Comparison of ENCODE assay signal across 8 cellular contexts in genomic region chr21:29181799-29182470, GRCh38. TPM values are rescaled to one million over a fixed set of nuclear protein-coding genes. Genes with fewer than 3 reads are reported as not detected.
A peak's percentile ranks its signal among the peaks of the same experiment; 100 is the strongest.
DNase-seq lines count a peak whose midpoint lies in the region; ATAC-seq and TF ChIP-seq lines count a peak whose summit lies in the region.

No MANE protein-coding gene starts in this region.

- peak overlapping the region; percentile 92 for H3K9ac ChIP-seq in mammary epithelial cell (ENCODE audit: insufficient read depth, low read length)

- peak overlapping the region; percentile 64 for H3K27ac Mint-ChIP-seq in memory B cell

- TF ChIP-seq CTCF in GM12865 (IDR thresholded peaks at IDR 0.05; ENCODE audit: insufficient read depth, low read depth, low read length, missing control alignments) (no peak), mammary epithelial cell (conservative IDR thresholded peaks at IDR 0.05 in 1 of 2, IDR thresholded peaks at IDR 0.05 in 1 of 2; ENCODE audit: extremely low read depth in 1 of 2, insufficient read depth in 1 of 2, low read depth in 1 of 2, low read length in 2 of 2) (no peak)

- no peaks in the 10 kb centered on the region for H3K79me2 ChIP-seq in mammary epithelial cell (ENCODE audit: insufficient read depth, low read length)

- dilution Hi-C loops in mammary epithelial cell (cut with HindIII; ENCODE audit: low sequenced_read_pairs) = no loop called here

- WGBS in mammary epithelial cell (ENCODE audit: low coverage, missing lambda C conversion rate) = under 1% methylated on average over 9 of the region's 9 CpGs

- no peaks in the 10 kb centered on the region for H3K9me3 Mint-ChIP-seq in memory B cell

- H3K36me3 ChIP-seq in mammary epithelial cell (ENCODE audit: insufficient read depth, low read length) = no peaks in the 10 kb centered on the region

- H3K27me3 Mint-ChIP-seq in memory B cell = no peaks in the 10 kb centered on the region

- CTCF ChIA-PET in mammary epithelial cell (lab: Charles Lee; ENCODE audit: low non-redundant PET) = interaction anchor here (1.0 kb wide), 1 partner anchor 116 kb away, joined by 3 read pairs; the partner anchor contains the start of gene BACH1

- peak overlapping the region; percentile 95 for H3K4me2 ChIP-seq in mammary epithelial cell (ENCODE audit: insufficient read depth, low read depth, low read length)

- H3K4me1 Mint-ChIP-seq in memory B cell = peaks cover 19% of the 10 kb centered on the region

- peaks cover 1% of the 10 kb centered on the region for H3K36me3 Mint-ChIP-seq in memory B cell

- peaks cover 25% of the 10 kb centered on the region for H3K4me1 ChIP-seq in mammary epithelial cell (ENCODE audit: insufficient read depth, low read length)

- in situ Hi-C loops in mammary epithelial cell (cut with MboI; ENCODE audit: low sequenced_read_pairs in 2 of 2) = no loop called here

- TSS peak; percentile 95 for BruUV-seq in mammary epithelial cell (replicated peaks; lab: Mats Ljungman, UMichigan)

- DNase-seq in GM12865 (ENCODE audit: low read depth) (peak; percentile 67), HS-27A (ENCODE audit: low read depth) (peak; percentile 79), mammary epithelial cell (peak; percentile 64), memory B cell (ENCODE audit: low spot score in 2 of 2) (no peak), GM19238 (ENCODE audit: insufficient read length, low spot score) (no peak), ureter (ENCODE audit: low spot score) (no peak)
- DNase-seq in activated effector memory CD4-positive, alpha-beta T cell treated with anti-CD3 and anti-CD28 coated beads, Interleukin-2, amount 50 U/mL, for 16 hours = no peak

- H3K9me3 ChIP-seq in mammary epithelial cell (replicated peaks; ENCODE audit: insufficient read depth, low read length) = no peaks in the 10 kb centered on the region

- H3K4me3 ChIP-seq in GM12865 (ENCODE audit: low read depth, low read length) (peak overlapping the region; percentile 31), mammary epithelial cell (replicated peaks in 1 of 3; ENCODE audit: insufficient read depth in 1 of 3, low read depth in 2 of 3, low read length in 3 of 3) (peak overlapping the region; percentile 40 to 54 (median 49))

- peak overlapping the region; percentile 92 for H2AFZ ChIP-seq in mammary epithelial cell (ENCODE audit: low read depth, low read length)

- H3K27ac ChIP-seq in mammary epithelial cell (ENCODE audit: insufficient read depth, low read depth, low read length) = peak overlapping the region; percentile 95

- intact Hi-C loops in mammary epithelial cell (cut with micrococcal nuclease) = no loop called here

- no peak overlapping the region for H3K4me3 Mint-ChIP-seq in memory B cell

- H4K20me1 ChIP-seq in mammary epithelial cell (ENCODE audit: insufficient read depth, low read length) = no peaks in the 10 kb centered on the region

- ATAC-seq in memory B cell (ENCODE audit: low read depth) (no peak), HG03469 (IDR thresholded peaks at IDR 0.05; ENCODE audit: unreplicated experiment) (no peak)

- no peaks in the 10 kb centered on the region for H3K27me3 ChIP-seq in mammary epithelial cell (ENCODE audit: insufficient read depth, low read length)

RNA-seq across cellular contexts. Expression of gene MAP3K7CL, which starts 51.5 kb away (rescaled TPM):
- total RNA-seq in mammary epithelial cell (1 to 10 TPM; 6.0 to 7.7 TPM), ureter (11.5 TPM)
- polyA plus RNA-seq in mammary epithelial cell = 6.2 TPM
- polyA minus RNA-seq in mammary epithelial cell = not detected

Comparison
In these comparisons a context has a peak if more than half of its experiments do, and no peak if none do; other contexts are left out.
1. DNase-seq: peak in GM12865 (single experiment), HS-27A (single experiment) and mammary epithelial cell (single experiment); none in memory B cell (0 of 2), GM19238 (single experiment), activated effector memory CD4-positive, alpha-beta T cell treated with anti-CD3 and anti-CD28 coated beads, Interleukin-2, amount 50 U/mL, for 16 hours (single experiment) and ureter (single experiment).